In genomic region chr11:70623906-70624597, GRCh38 we compare ENCODE assay signal across 24 cellular contexts.
DNase-seq lines count a peak whose midpoint lies in the region; ATAC-seq and TF ChIP-seq lines count a peak whose summit lies in the region.
"Had no signal": no experiment of that assay in that cellular context is flagged by ENCODE, and none has a peak within 500 bp of the region (broad histone marks: within the 10 kb centered on the region; RNA-seq: fewer than 3 reads in every experiment).

No MANE protein-coding gene starts in this region.

- peak overlapping the region; percentile 63 for H3K27ac ChIP-seq in cingulate gyrus (ENCODE audit: low read depth, low read length)
- no peak overlapping the region for H3K27ac ChIP-seq in neural cell (ENCODE audit: low read length)
- H3K27ac ChIP-seq in transverse colon: no peak overlapping the region
- H3K27ac ChIP-seq: GM23248 had no signal

- H3K4me1 ChIP-seq in transverse colon: peaks cover 8 to 37% (median 26%) of the 10 kb centered on the region in 4 donors
- H3K4me1 ChIP-seq: HAP-1 had no signal

- DNase-seq in NB4 (ENCODE audit: low read depth) (peak; percentile 61), transverse colon (peak; percentile 15), foreskin melanocyte (no peak), NK-92 (lab: John Stamatoyannopoulos, UW; ENCODE audit: unreplicated experiment) (no peak)
- DNase-seq in activated T-cell treated with anti-CD3 and anti-CD28 coated beads, Interleukin-2, amount 50 U/mL, for 4 hours: no peak
- DNase-seq: CD8-positive, alpha-beta memory T cell; DMS153; DND-41; GM23248; HFFc6; IMR-90; KG1; MG63; NCI-H1417; NCI-H1694; NCI-H2029 treated with DMSO at 0.1 percent for 48 hours; NCI-H2227 treated with DMSO at 0.1 percent for 48 hours; NCI-H526 treated with DMSO at 0.1 percent for 48 hours; RPMI8226; SHP77 had no signal

- no peaks in the 10 kb centered on the region for H3K9me2 ChIP-seq in neural cell (ENCODE audit: insufficient read depth, low read length)

- H3K9me3 ChIP-seq in neural cell (ENCODE audit: low read length) (no peaks in the 10 kb centered on the region), transverse colon (no peaks in the 10 kb centered on the region)
- H3K9me3 ChIP-seq: HAP-1, MG63 had no signal

- H3K36me3 Mint-ChIP-seq in activated T-cell treated with anti-CD3 and anti-CD28 coated beads, Interleukin-2, amount 50 U/mL, for 4 hours (ENCODE audit: insufficient read depth): no peaks in the 10 kb centered on the region
- H3K36me3 Mint-ChIP-seq: CD14-positive monocyte; CD8-positive, alpha-beta memory T cell had no signal

- TF ChIP-seq EP300 in neural cell (conservative IDR thresholded peaks at IDR 0.05; ENCODE audit: poor library complexity, severe bottlenecking): no peak
- TF ChIP-seq EP300 in transverse colon (IDR thresholded peaks at IDR 0.05; ENCODE audit: low read depth): no peak

- no peak overlapping the region for H3K9ac ChIP-seq in neural cell (ENCODE audit: low read length)
- H3K9ac ChIP-seq: GM23248 had no signal

- TF ChIP-seq RAD21 in neural cell (conservative IDR thresholded peaks at IDR 0.05): no peak

- no peaks in the 10 kb centered on the region for H3K36me3 ChIP-seq in neural cell (ENCODE audit: insufficient read depth, low read length)
- H3K36me3 ChIP-seq in transverse colon: no peaks in the 10 kb centered on the region
- H3K36me3 ChIP-seq: HAP-1, MG63 had no signal

- H3F3A ChIP-seq in neural cell (ENCODE audit: insufficient read depth, low read length, poor library complexity, severe bottlenecking): peaks cover 2% of the 10 kb centered on the region

- H3K9me3 Mint-ChIP-seq in activated T-cell treated with anti-CD3 and anti-CD28 coated beads, Interleukin-2, amount 50 U/mL, for 4 hours: no peaks in the 10 kb centered on the region

- peaks cover 55% of the 10 kb centered on the region for H3K79me2 ChIP-seq in neural cell (replicated peaks; ENCODE audit: insufficient read depth, low read length)

- H3K27me3 ChIP-seq in neural cell (ENCODE audit: insufficient read depth, low read depth, low read length) (no peaks in the 10 kb centered on the region), transverse colon (no peaks in the 10 kb centered on the region)
- H3K27me3 ChIP-seq: MG63 had no signal

- ATAC-seq in activated T-cell treated with anti-CD3 and anti-CD28 coated beads, Interleukin-2, amount 50 U/mL, for 4 hours: no peak

- no peak for TF ChIP-seq POLR2A in NB4 (IDR thresholded peaks at IDR 0.05; ENCODE audit: extremely low read depth, insufficient read length)
- TF ChIP-seq POLR2A in transverse colon (IDR thresholded peaks at IDR 0.05): no peak

- intact Hi-C loops in transverse colon (cut with DNase I; ENCODE audit: low total_unique reads): no loop called here

- in situ Hi-C loops in transverse colon (cut with MboI; ENCODE audit: low pct_ligation_motif_present in 1 of 4, low pct_unique_long_range_greater_than_20kb in 1 of 4, low sequenced_read_pairs in 3 of 4): no loop called here

- 62% methylated on average over 7 of the region's 9 CpGs; no CpG with 5 or more reads in 1 of the 2 donors for WGBS in transverse colon (ENCODE audit: low coverage in 1 of 2), 2 donors

- H3K27me3 Mint-ChIP-seq in activated T-cell treated with anti-CD3 and anti-CD28 coated beads, Interleukin-2, amount 50 U/mL, for 4 hours (ENCODE audit: low read depth): peaks cover 2% of the 10 kb centered on the region

- H3K4me3 Mint-ChIP-seq in activated T-cell treated with anti-CD3 and anti-CD28 coated beads, Interleukin-2, amount 50 U/mL, for 4 hours: no peak overlapping the region
- H3K4me3 Mint-ChIP-seq: CD14-positive monocyte; CD8-positive, alpha-beta memory T cell; HFFc6 had no signal

- no peak overlapping the region for H3K4me2 ChIP-seq in neural cell (ENCODE audit: low read length)

- no peaks in the 10 kb centered on the region for H4K20me1 ChIP-seq in neural cell (ENCODE audit: insufficient read depth)

- H3K4me3 ChIP-seq in NB4 (ENCODE audit: low read depth, low read length): no peak overlapping the region
- H3K4me3 ChIP-seq in neural cell (ENCODE audit: low read length): peak overlapping the region; percentile 10
- no peak overlapping the region for H3K4me3 ChIP-seq in transverse colon
- H3K4me3 ChIP-seq: GM23248, HAP-1, MG63 had no signal

- H3K4me1 Mint-ChIP-seq in activated T-cell treated with anti-CD3 and anti-CD28 coated beads, Interleukin-2, amount 50 U/mL, for 4 hours (ENCODE audit: low read depth): no peaks in the 10 kb centered on the region
- H3K4me1 Mint-ChIP-seq: CD8-positive, alpha-beta memory T cell had no signal

- no peak overlapping the region for H2AFZ ChIP-seq in neural cell (ENCODE audit: low read depth, low read length)
- H2AFZ ChIP-seq: GM23248 had no signal

- TF ChIP-seq CTCF in NB4 (IDR thresholded peaks at IDR 0.05; ENCODE audit: low read depth, low read length) (no peak), neural cell (IDR thresholded peaks at IDR 0.05; ENCODE audit: poor library complexity, severe bottlenecking) (no peak), transverse colon (IDR thresholded peaks at IDR 0.05) (no peak)

TF ChIP-seq in neural cell, 6 proteins besides CTCF, POLR2A, EP300 and RAD21:
- TF ChIP-seq EZH2 (IDR thresholded peaks at IDR 0.05; ENCODE audit: borderline replicate concordance, insufficient read depth, low read length, poor library complexity, severe bottlenecking) (no peak), REST (IDR thresholded peaks at IDR 0.05; ENCODE audit: borderline replicate concordance) (no peak), TAF1 (IDR thresholded peaks at IDR 0.05; ENCODE audit: low read depth) (no peak), SMC3 (conservative IDR thresholded peaks at IDR 0.05; ENCODE audit: poor library complexity) (no peak), MXI1 (conservative IDR thresholded peaks at IDR 0.05; ENCODE audit: poor library complexity, severe bottlenecking) (no peak), POLR2AphosphoS5 (IDR thresholded peaks at IDR 0.05) (no peak)

Comparison
In these comparisons a context has a peak if more than half of its experiments do, and no peak if none do; other contexts are left out.
1. DNase-seq: peak in NB4 (single experiment) and transverse colon (single experiment); none in activated T-cell treated with anti-CD3 and anti-CD28 coated beads, Interleukin-2, amount 50 U/mL, for 4 hours (single experiment), foreskin melanocyte (single experiment) and NK-92 (single experiment).